8 cellular contexts compared by ENCODE assay signal in genomic region chr1:156054500-156055342, GRCh38. TPM values are rescaled to one million over a fixed set of nuclear protein-coding genes. Genes with fewer than 3 reads are reported as not detected.
DNase-seq lines count a peak whose midpoint lies in the region; ATAC-seq and TF ChIP-seq lines count a peak whose summit lies in the region.

Gene LAMTOR2, plus strand, starts transcription at chr1:156054782. Its CDS starts 108 bp downstream, at chr1:156054890.

- intact Hi-C loops in cardiac septum (cut with DNase I): loop anchor here (2.0 to 10.0 kb wide), 2 partner anchors 34 to 120 kb away; partner anchors contain the start of genes KHDC4 and SSR2

- peak within 1 kb of the TSS; percentile 99 for H3K9ac ChIP-seq in adipocyte (ENCODE audit: low read length)

- TF ChIP-seq CTCF in GM12865 (IDR thresholded peaks at IDR 0.05; ENCODE audit: insufficient read depth, low read depth, low read length, missing control alignments): no peak
- no peak for TF ChIP-seq CTCF in type B pancreatic cell (conservative IDR thresholded peaks at IDR 0.05)

- H3K4me3 ChIP-seq in GM12865 (ENCODE audit: low read depth, low read length): peak within 1 kb of the TSS; percentile 94
- peak within 1 kb of the TSS; percentile 91 for H3K4me3 ChIP-seq in adipocyte (ENCODE audit: low read length)

- H3K27ac Mint-ChIP-seq in type B pancreatic cell: peak within 1 kb of the TSS; percentile 99

- H3K4me1 Mint-ChIP-seq in type B pancreatic cell (ENCODE audit: unreplicated experiment): peaks cover 21% of the 10 kb centered on the region

- no peaks in the 10 kb centered on the region for H3K27me3 ChIP-seq in adipocyte (replicated peaks; ENCODE audit: control insufficient read depth, insufficient read depth, low read length)

- peaks cover 4% of the 10 kb centered on the region for H3K36me3 ChIP-seq in adipocyte (ENCODE audit: control insufficient read depth, insufficient read depth, low read length, severe bottlenecking)

- H3K4me3 Mint-ChIP-seq in type B pancreatic cell: peak within 1 kb of the TSS; percentile 99

- peaks cover 6% of the 10 kb centered on the region for H3K36me3 Mint-ChIP-seq in type B pancreatic cell

- peaks cover 8% of the 10 kb centered on the region for H3K4me1 ChIP-seq in adipocyte (ENCODE audit: control insufficient read depth, insufficient read depth, low read length)

- H3K9me3 Mint-ChIP-seq in type B pancreatic cell: no peaks in the 10 kb centered on the region

- no peaks in the 10 kb centered on the region for H3K27me3 Mint-ChIP-seq in type B pancreatic cell

- DNase-seq in GM12865 (ENCODE audit: low read depth): peak; percentile 96
- peak; percentile 97 for DNase-seq in NCI-H1436 (lab: John Stamatoyannopoulos, UW)
- DNase-seq in T follicular helper cell (ENCODE audit: low read depth): peak; percentile 92
- DNase-seq in adipocyte (ENCODE audit: low read depth): peak; percentile 99
- peak; percentile 99 for DNase-seq in cardiac septum (ENCODE audit: low spot score)
- peak; percentile 99 for DNase-seq in pons (ENCODE audit: low spot score)
- DNase-seq in type B pancreatic cell (ENCODE audit: extremely low spot score, unreplicated experiment): peak; percentile 97

- ATAC-seq in HG02798 (IDR thresholded peaks at IDR 0.05; ENCODE audit: poor library complexity, unreplicated experiment): peak; percentile 79

- H3K9me3 ChIP-seq in adipocyte (ENCODE audit: control insufficient read depth, low read length): no peaks in the 10 kb centered on the region

RNA-seq across cellular contexts. Expression of gene LAMTOR2, which starts in this region (rescaled TPM):
- total RNA-seq in cardiac septum (49.8 TPM), type B pancreatic cell (ENCODE audit: low replicate concordance) (55.6 and 60.9 TPM in 2 replicates)

Comparison
In these comparisons a context has a peak if more than half of its experiments do, and no peak if none do; other contexts are left out.
1. Peak in every context shown above with its lines: DNase-seq, ATAC-seq and H3K4me3 ChIP-seq.